8 cellular contexts compared by ENCODE assay signal in the genomic region with DNA sequence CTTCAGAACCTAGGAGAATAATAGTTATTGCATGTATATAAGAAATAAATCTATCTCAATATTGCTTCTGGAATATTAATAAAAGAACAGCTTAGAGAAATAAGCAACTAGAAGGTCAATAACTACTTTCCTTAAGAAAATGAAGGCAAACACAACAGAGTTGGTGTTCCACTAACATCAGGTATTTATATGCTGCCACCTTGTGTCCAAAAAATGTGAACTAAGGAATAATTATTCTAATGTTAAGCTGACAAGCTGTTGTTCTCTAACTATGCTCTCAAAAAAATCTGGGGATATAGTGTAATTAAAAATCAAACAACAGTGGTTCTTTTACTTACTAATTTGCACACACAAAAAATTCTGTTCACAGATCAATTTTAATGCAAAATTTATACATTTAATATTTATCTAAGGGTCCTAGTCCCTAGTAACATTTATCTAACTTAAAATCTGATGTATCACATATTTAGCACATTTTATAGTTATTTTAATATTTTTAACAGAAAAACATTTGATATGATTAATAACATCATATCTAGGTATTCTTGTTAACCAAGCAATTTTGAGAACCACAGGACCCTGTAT. TPM values are rescaled to one million over a fixed set of nuclear protein-coding genes. Genes with fewer than 3 reads are reported as not detected.
DNase-seq lines count a peak whose midpoint lies in the region; ATAC-seq, FAIRE-seq and TF ChIP-seq lines count a peak whose summit lies in the region.

No MANE protein-coding gene starts in this region.

- peak; percentile 55 for TF ChIP-seq RAD21 in Ishikawa (IDR thresholded peaks at IDR 0.05; ENCODE audit: low read depth)

- ATAC-seq in CD4-positive, alpha-beta T cell (ENCODE audit: poor library complexity), result no peak

- H3K27ac Mint-ChIP-seq in CD4-positive, alpha-beta T cell, result no peak overlapping the region

- no peak overlapping the region for H2BK120ac ChIP-seq in neuronal stem cell (ENCODE audit: low read depth, low read length)

- no peak overlapping the region for H2BK15ac ChIP-seq in neuronal stem cell (ENCODE audit: low read length)

- H3K9me3 Mint-ChIP-seq in CD4-positive, alpha-beta T cell, result no peaks in the 10 kb centered on the region

- H4K8ac ChIP-seq in neuronal stem cell (ENCODE audit: low read depth, low read length), result no peak overlapping the region

- H3K9me3 ChIP-seq in CD4-positive, alpha-beta T cell (ENCODE audit: control insufficient read depth, low read length), result no peaks in the 10 kb centered on the region
- no peaks in the 10 kb centered on the region for H3K9me3 ChIP-seq in esophagus squamous epithelium
- H3K9me3 ChIP-seq in neuronal stem cell (replicated peaks in 1 of 2; ENCODE audit: control insufficient read depth in 2 of 2, insufficient read depth in 1 of 2, low read depth in 1 of 2, low read length in 2 of 2), result no peaks in the 10 kb centered on the region

- FAIRE-seq in GM19239 (lab: Jason Lieb, UNC), result peak; percentile 28

- no peak overlapping the region for H3K23ac ChIP-seq in neuronal stem cell (ENCODE audit: low read depth, low read length, poor library complexity)

- no peak for TF ChIP-seq POLR2A in esophagus squamous epithelium (IDR thresholded peaks at IDR 0.05)

- H3K36me3 Mint-ChIP-seq in CD4-positive, alpha-beta T cell (ENCODE audit: low read depth), result peaks cover 45% of the 10 kb centered on the region

- H3K4ac ChIP-seq in neuronal stem cell (ENCODE audit: low read length), result no peak overlapping the region

- intact Hi-C loops in CD4-positive, alpha-beta T cell (cut with DNase I, micrococcal nuclease), result loop anchor here (1.0 to 10.0 kb wide), 4 partner anchors 214 to 542 kb away; no protein-coding TSS in a partner anchor
- intact Hi-C loops in esophagus squamous epithelium (cut with DNase I), result no loop called here

- no peak overlapping the region for H3K4me2 ChIP-seq in neuronal stem cell (ENCODE audit: insufficient read depth, low read length, poor library complexity, severe bottlenecking)

- H3K4me1 ChIP-seq in esophagus squamous epithelium (no peaks in the 10 kb centered on the region), neuronal stem cell (ENCODE audit: control insufficient read depth in 2 of 2, insufficient read depth in 1 of 2, low read depth in 1 of 2, low read length in 2 of 2) (no peaks in the 10 kb centered on the region)

- CTCF ChIA-PET in CD4-positive, alpha-beta T cell (lab: Charles Lee), result interaction anchor here (0.7 to 4.1 kb wide), 5 partner anchors 10 to 545 kb away, joined by 3 to 22 read pairs (median 4); no protein-coding TSS in a partner anchor

- no peaks in the 10 kb centered on the region for H3K27me3 Mint-ChIP-seq in CD4-positive, alpha-beta T cell

- H4K91ac ChIP-seq in neuronal stem cell (ENCODE audit: low read depth, low read length, poor library complexity), result no peak overlapping the region

- H3K4me3 Mint-ChIP-seq in CD4-positive, alpha-beta T cell, result no peak overlapping the region

- H2BK5ac ChIP-seq in neuronal stem cell (ENCODE audit: low read length), result no peak overlapping the region

- H3K79me1 ChIP-seq in neuronal stem cell (ENCODE audit: low read depth, low read length), result no peaks in the 10 kb centered on the region

- DNase-seq in CD4-positive, alpha-beta T cell, result no peak
- DNase-seq in GM19239 (ENCODE audit: insufficient read length, low spot score) (no peak), RPMI7951 (ENCODE audit: low read depth) (peak; percentile 49), esophagus squamous epithelium (lab: John Stamatoyannopoulos, UW) (no peak), neuronal stem cell (ENCODE audit: low spot score) (peak; percentile 4), UCSD-AML1 (lab: John Stamatoyannopoulos, UW; ENCODE audit: unreplicated experiment) (no peak), ureter (ENCODE audit: low spot score) (no peak)

- no peak overlapping the region for H3K4me3 ChIP-seq in esophagus squamous epithelium
- no peak overlapping the region for H3K4me3 ChIP-seq in neuronal stem cell (ENCODE audit: low read length in 2 of 2)

- H2AK5ac ChIP-seq in neuronal stem cell (ENCODE audit: low read depth, low read length), result no peak overlapping the region

- no peaks in the 10 kb centered on the region for H3K4me1 Mint-ChIP-seq in CD4-positive, alpha-beta T cell (ENCODE audit: low read depth)

- H3K36me3 ChIP-seq in esophagus squamous epithelium, result peaks cover 0 to 53% (median 0%) of the 10 kb centered on the region in 3 donors
- peaks cover 2 to 80% of the 10 kb centered on the region in 2 donors for H3K36me3 ChIP-seq in neuronal stem cell (replicated peaks in 1 of 2; ENCODE audit: control insufficient read depth in 2 of 2, insufficient read depth in 2 of 2, low read length in 2 of 2)

- no peaks in the 10 kb centered on the region for H3K27me3 ChIP-seq in CD4-positive, alpha-beta T cell (ENCODE audit: control insufficient read depth, insufficient read depth, low read length)
- H3K27me3 ChIP-seq in esophagus squamous epithelium (no peaks in the 10 kb centered on the region), neuronal stem cell (ENCODE audit: control insufficient read depth in 3 of 3, insufficient read depth in 3 of 3, low read depth in 1 of 3, low read length in 3 of 3) (no peaks in the 10 kb centered on the region)

- TF ChIP-seq CTCF in CD4-positive, alpha-beta T cell (IDR thresholded peaks at IDR 0.05), result peak; percentile 68
- peak; percentile 17 to 61 (median 49) for TF ChIP-seq CTCF in esophagus squamous epithelium (IDR thresholded peaks at IDR 0.05)

- POLR2A ChIA-PET in CD4-positive, alpha-beta T cell (lab: Charles Lee), result interaction anchor here (0.6 to 1.5 kb wide), 2 partner anchors 206 to 212 kb away, joined by 3 to 11 read pairs; no protein-coding TSS in a partner anchor

- no peak for TF ChIP-seq EP300 in Ishikawa (IDR thresholded peaks at IDR 0.05; ENCODE audit: borderline replicate concordance)

- no peak overlapping the region for H3K9ac ChIP-seq in neuronal stem cell (ENCODE audit: low read depth, low read length, poor library complexity)

- H2AFZ ChIP-seq in neuronal stem cell (ENCODE audit: low read length), result no peak overlapping the region

- no peak overlapping the region for H3K27ac ChIP-seq in CD4-positive, alpha-beta T cell (ENCODE audit: low read depth, low read length)
- H3K27ac ChIP-seq in esophagus squamous epithelium, result no peak overlapping the region
- no peak overlapping the region for H3K27ac ChIP-seq in neuronal stem cell (replicated peaks; ENCODE audit: low read length)

- H2BK12ac ChIP-seq in neuronal stem cell (ENCODE audit: low read length), result no peak overlapping the region

- no peak overlapping the region for H3K18ac ChIP-seq in neuronal stem cell (ENCODE audit: low read length)

- no peak overlapping the region for H3K14ac ChIP-seq in neuronal stem cell (ENCODE audit: low read length)

TF ChIP-seq in Ishikawa, 13 proteins besides CTCF, POLR2A, EP300 and RAD21:
- no peak for TF ChIP-seq NFIC (IDR thresholded peaks at IDR 0.05)
- no peak for TF ChIP-seq FOXM1 (IDR thresholded peaks at IDR 0.05; ENCODE audit: borderline replicate concordance, low read depth)
- no peak for TF ChIP-seq YY1 (IDR thresholded peaks at IDR 0.05; ENCODE audit: low read depth)
- TF ChIP-seq CREB1 (IDR thresholded peaks at IDR 0.05; ENCODE audit: low read depth), result no peak
- TF ChIP-seq ZBTB7A (IDR thresholded peaks at IDR 0.05; ENCODE audit: low read depth), result no peak
- TF ChIP-seq EGR1 (IDR thresholded peaks at IDR 0.05), result no peak
- TF ChIP-seq TAF1 (IDR thresholded peaks at IDR 0.05; ENCODE audit: low read depth), result no peak

RNA-seq across cellular contexts. Expression of gene UCHL5, which starts 39.6 kb away (rescaled TPM):
- total RNA-seq in CD4-positive, alpha-beta T cell, result 10 to 100 TPM; 16.4 to 19.2 TPM
- 28.5 and 30.9 TPM in 2 replicates for total RNA-seq in RPMI7951 (2014; rRNA removed; shearing (Covaris generic))
- total RNA-seq in esophagus squamous epithelium, result 10 to 100 TPM; 27.1 to 51.4 (median 37.6) TPM
- polyA plus RNA-seq in neuronal stem cell (2013, experiment 1 of 2), result 24.5 TPM
- polyA plus RNA-seq in neuronal stem cell (2013, experiment 2 of 2), result 24.7 TPM
- total RNA-seq in ureter, result 34.6 TPM

RNA-seq across cellular contexts. Expression of gene RO60, which starts 39.9 kb away (rescaled TPM):
- 10 to 100 TPM; 46.1 to 46.3 TPM for total RNA-seq in CD4-positive, alpha-beta T cell
- total RNA-seq in RPMI7951 (2014; rRNA removed; shearing (Covaris generic)), result 141 and 145 TPM in 2 replicates
- 10 to 100 TPM; 29.2 to 91.0 (median 41.7) TPM for total RNA-seq in esophagus squamous epithelium
- polyA plus RNA-seq in neuronal stem cell (2013, experiment 1 of 2), result 41.8 TPM
- polyA plus RNA-seq in neuronal stem cell (2013, experiment 2 of 2), result 49.0 TPM
- 62.4 TPM for total RNA-seq in ureter

Comparison
In these comparisons a context has a peak if more than half of its experiments do, and no peak if none do; other contexts are left out.
1. DNase-seq: peak in RPMI7951 (single experiment) and neuronal stem cell (single experiment); none in CD4-positive, alpha-beta T cell (0 of 10), GM19239 (single experiment), esophagus squamous epithelium (single experiment), UCSD-AML1 (single experiment) and ureter (single experiment).